Comparison of ENCODE assay signal across 1 cellular context in the genomic region with DNA sequence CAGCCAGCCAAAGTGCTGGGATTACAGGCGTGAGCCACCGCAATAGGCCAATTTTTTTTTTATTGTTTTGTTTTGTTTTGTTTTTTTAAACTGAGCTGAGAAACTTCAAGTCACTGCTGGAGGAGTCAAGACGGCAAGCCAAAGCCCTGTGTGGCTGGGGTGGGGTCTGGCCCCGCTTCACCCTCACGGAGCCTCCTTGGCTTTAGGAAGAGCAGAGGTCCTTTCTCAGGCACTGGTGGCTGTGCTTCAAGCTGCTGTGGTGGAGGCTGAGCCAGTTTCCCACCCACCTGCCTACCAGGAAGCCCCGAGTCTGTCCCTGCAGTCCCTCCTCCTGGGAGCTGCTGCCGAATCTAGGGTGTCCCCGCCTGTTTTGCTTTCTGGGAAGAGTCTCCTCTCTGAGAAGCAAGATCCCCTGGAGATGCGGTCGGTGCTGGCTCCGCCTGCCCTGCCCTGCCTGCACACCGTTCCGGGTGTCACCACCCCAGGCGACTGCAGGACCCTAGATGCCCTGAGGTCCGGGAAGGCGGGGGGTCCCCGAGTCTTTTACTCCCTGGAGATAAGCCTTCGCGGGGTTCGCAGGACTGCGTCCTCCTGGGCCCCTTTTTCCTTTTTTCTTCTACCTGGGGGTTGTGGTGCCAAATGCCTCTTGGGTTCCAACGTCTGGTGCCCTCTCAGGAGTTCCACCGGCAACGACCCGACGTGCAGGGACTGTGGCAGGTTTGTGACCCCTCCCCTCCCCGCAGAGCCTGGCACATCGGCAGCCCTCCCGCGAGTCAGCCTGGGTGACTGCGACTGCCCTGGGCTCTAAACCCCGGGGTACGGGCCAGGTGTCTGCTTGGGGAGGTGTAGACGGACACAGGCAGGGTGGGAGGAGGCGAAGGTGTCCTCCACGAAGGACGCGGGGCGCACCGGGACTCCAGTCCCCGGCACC.
TF ChIP-seq lines count a peak whose summit lies in the region.

No MANE protein-coding gene starts in this region.

TF ChIP-seq in WTC11, 78 proteins besides CTCF, POLR2A, EP300 and RAD21:
- TF ChIP-seq NR2C2 (CRISPR knock-in tag; IDR thresholded peaks at IDR 0.05), result no peak
- TF ChIP-seq CREB1 (CRISPR knock-in tag; IDR thresholded peaks at IDR 0.05), result no peak
- TF ChIP-seq HMGA2 (CRISPR knock-in tag; IDR thresholded peaks at IDR 0.05), result no peak
- no peak for TF ChIP-seq RELA (CRISPR knock-in tag; IDR thresholded peaks at IDR 0.05; ENCODE audit: borderline replicate concordance)
- no peak for TF ChIP-seq ELF4 (CRISPR knock-in tag; IDR thresholded peaks at IDR 0.05; ENCODE audit: low read depth)
- TF ChIP-seq, protein P1, sequence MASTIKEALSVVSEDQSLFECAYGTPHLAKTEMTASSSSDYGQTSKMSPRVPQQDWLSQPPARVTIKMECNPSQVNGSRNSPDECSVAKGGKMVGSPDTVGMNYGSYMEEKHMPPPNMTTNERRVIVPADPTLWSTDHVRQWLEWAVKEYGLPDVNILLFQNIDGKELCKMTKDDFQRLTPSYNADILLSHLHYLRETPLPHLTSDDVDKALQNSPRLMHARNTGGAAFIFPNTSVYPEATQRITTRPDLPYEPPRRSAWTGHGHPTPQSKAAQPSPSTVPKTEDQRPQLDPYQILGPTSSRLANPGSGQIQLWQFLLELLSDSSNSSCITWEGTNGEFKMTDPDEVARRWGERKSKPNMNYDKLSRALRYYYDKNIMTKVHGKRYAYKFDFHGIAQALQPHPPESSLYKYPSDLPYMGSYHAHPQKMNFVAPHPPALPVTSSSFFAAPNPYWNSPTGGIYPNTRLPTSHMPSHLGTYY (CRISPR knock-in tag; IDR thresholded peaks at IDR 0.05), result no peak
- TF ChIP-seq ETV6 (CRISPR knock-in tag; IDR thresholded peaks at IDR 0.05), result no peak
- TF ChIP-seq EMX1 (CRISPR knock-in tag; IDR thresholded peaks at IDR 0.05), result no peak
- TF ChIP-seq NR1H2 (CRISPR knock-in tag; IDR thresholded peaks at IDR 0.05), result no peak
- TF ChIP-seq, protein P2, sequence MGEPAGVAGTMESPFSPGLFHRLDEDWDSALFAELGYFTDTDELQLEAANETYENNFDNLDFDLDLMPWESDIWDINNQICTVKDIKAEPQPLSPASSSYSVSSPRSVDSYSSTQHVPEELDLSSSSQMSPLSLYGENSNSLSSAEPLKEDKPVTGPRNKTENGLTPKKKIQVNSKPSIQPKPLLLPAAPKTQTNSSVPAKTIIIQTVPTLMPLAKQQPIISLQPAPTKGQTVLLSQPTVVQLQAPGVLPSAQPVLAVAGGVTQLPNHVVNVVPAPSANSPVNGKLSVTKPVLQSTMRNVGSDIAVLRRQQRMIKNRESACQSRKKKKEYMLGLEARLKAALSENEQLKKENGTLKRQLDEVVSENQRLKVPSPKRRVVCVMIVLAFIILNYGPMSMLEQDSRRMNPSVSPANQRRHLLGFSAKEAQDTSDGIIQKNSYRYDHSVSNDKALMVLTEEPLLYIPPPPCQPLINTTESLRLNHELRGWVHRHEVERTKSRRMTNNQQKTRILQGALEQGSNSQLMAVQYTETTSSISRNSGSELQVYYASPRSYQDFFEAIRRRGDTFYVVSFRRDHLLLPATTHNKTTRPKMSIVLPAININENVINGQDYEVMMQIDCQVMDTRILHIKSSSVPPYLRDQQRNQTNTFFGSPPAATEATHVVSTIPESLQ (CRISPR knock-in tag; IDR thresholded peaks at IDR 0.05), result no peak
- no peak for TF ChIP-seq SMAD4 (CRISPR knock-in tag; IDR thresholded peaks at IDR 0.05)
- no peak for TF ChIP-seq TCF7 (CRISPR knock-in tag; IDR thresholded peaks at IDR 0.05; ENCODE audit: low read depth)
- TF ChIP-seq GABPB1 (CRISPR knock-in tag; IDR thresholded peaks at IDR 0.05), result no peak
- no peak for TF ChIP-seq IRF2 (CRISPR knock-in tag; IDR thresholded peaks at IDR 0.05; ENCODE audit: borderline replicate concordance, low read depth)
- no peak for TF ChIP-seq ZNF671 (CRISPR knock-in tag; IDR thresholded peaks at IDR 0.05)
- TF ChIP-seq, protein P3, sequence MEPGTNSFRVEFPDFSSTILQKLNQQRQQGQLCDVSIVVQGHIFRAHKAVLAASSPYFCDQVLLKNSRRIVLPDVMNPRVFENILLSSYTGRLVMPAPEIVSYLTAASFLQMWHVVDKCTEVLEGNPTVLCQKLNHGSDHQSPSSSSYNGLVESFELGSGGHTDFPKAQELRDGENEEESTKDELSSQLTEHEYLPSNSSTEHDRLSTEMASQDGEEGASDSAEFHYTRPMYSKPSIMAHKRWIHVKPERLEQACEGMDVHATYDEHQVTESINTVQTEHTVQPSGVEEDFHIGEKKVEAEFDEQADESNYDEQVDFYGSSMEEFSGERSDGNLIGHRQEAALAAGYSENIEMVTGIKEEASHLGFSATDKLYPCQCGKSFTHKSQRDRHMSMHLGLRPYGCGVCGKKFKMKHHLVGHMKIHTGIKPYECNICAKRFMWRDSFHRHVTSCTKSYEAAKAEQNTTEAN (CRISPR knock-in tag; IDR thresholded peaks at IDR 0.05), result no peak
- no peak for TF ChIP-seq FOXP1 (CRISPR knock-in tag; IDR thresholded peaks at IDR 0.05; ENCODE audit: borderline replicate concordance)
